ENCODE assay signal across 8 cellular contexts in genomic region chr21:44802396-44803153, GRCh38. TPM values are rescaled to one million over a fixed set of nuclear protein-coding genes. Genes with fewer than 3 reads are reported as not detected.
A peak's percentile ranks its signal among the peaks of the same experiment; 100 is the strongest.
DNase-seq lines count a peak whose midpoint lies in the region; ATAC-seq and TF ChIP-seq lines count a peak whose summit lies in the region.

No MANE protein-coding gene starts in this region.

- peaks cover 20% of the 10 kb centered on the region for H3K4me1 ChIP-seq in CD8-positive, alpha-beta T cell (ENCODE audit: insufficient read depth, low read length)
- H3K4me1 ChIP-seq in rectal smooth muscle tissue (ENCODE audit: control insufficient read depth, insufficient read depth, low read length) = peaks cover 22% of the 10 kb centered on the region

- H3K27me3 Mint-ChIP-seq in CD8-positive, alpha-beta T cell (ENCODE audit: low read depth) = no peaks in the 10 kb centered on the region
- H3K27me3 Mint-ChIP-seq in T-cell = no peaks in the 10 kb centered on the region

- DNase-seq in CD8-positive, alpha-beta T cell = no peak
- DNase-seq in HCEC 1CT (peak; percentile 33), T-cell (no peak), foreskin fibroblast (peak in 1 of 2 donors; percentile 61), left lobe of liver (ENCODE audit: low spot score) (no peak)

- H3K9ac ChIP-seq in rectal smooth muscle tissue (ENCODE audit: low read length) = peak overlapping the region; percentile 45

- H3K9me3 Mint-ChIP-seq in CD8-positive, alpha-beta T cell = no peaks in the 10 kb centered on the region
- no peaks in the 10 kb centered on the region for H3K9me3 Mint-ChIP-seq in T-cell

- intact Hi-C loops in CD8-positive, alpha-beta T cell (cut with DNase I, micrococcal nuclease) = loop anchor here in 1 of 2 experiments (1.0 to 10.0 kb wide), 3 partner anchors 15 to 272 kb away; partner anchors contain the start of gene ADARB1

- peak overlapping the region; percentile 90 for H3K27ac Mint-ChIP-seq in CD8-positive, alpha-beta T cell
- peak overlapping the region; percentile 73 to 76 for H3K27ac Mint-ChIP-seq in T-cell

- H3K4me3 Mint-ChIP-seq in CD8-positive, alpha-beta T cell = peak overlapping the region; percentile 86
- H3K4me3 Mint-ChIP-seq in T-cell = peak overlapping the region; percentile 81 to 92 (median 88)

- no peaks in the 10 kb centered on the region for H3K9me3 ChIP-seq in CD8-positive, alpha-beta T cell (ENCODE audit: low read length)

- peaks cover 57% of the 10 kb centered on the region for H3K36me3 Mint-ChIP-seq in CD8-positive, alpha-beta T cell
- peaks cover 29% of the 10 kb centered on the region for H3K36me3 Mint-ChIP-seq in T-cell

- H3K27ac ChIP-seq in CD8-positive, alpha-beta T cell (ENCODE audit: low read depth, low read length) = no peak overlapping the region
- H3K27ac ChIP-seq in rectal smooth muscle tissue (ENCODE audit: low read depth, low read length) = no peak overlapping the region

- peaks cover 42% of the 10 kb centered on the region for H3K4me1 Mint-ChIP-seq in CD8-positive, alpha-beta T cell (ENCODE audit: low read depth)
- peaks cover 36 to 42% (median 40%) of the 10 kb centered on the region in 3 donors for H3K4me1 Mint-ChIP-seq in T-cell

- POLR2A ChIA-PET in CD8-positive, alpha-beta T cell (lab: Charles Lee) = interaction anchor here (1.1 to 1.6 kb wide), 3 partner anchors 13 to 137 kb away, joined by 3 read pairs; partner anchors contain the start of gene SLX9
- POLR2A ChIA-PET in T-cell (lab: Charles Lee) = no interaction called here

- no peak for TF ChIP-seq CTCF in CD8-positive, alpha-beta T cell (IDR thresholded peaks at IDR 0.05)
- TF ChIP-seq CTCF in foreskin fibroblast (IDR thresholded peaks at IDR 0.05; ENCODE audit: low read depth, low read length) = no peak

- peaks cover 21% of the 10 kb centered on the region for H3K36me3 ChIP-seq in CD8-positive, alpha-beta T cell (ENCODE audit: insufficient read depth, low read length)
- H3K36me3 ChIP-seq in rectal smooth muscle tissue (ENCODE audit: control insufficient read depth, insufficient read depth, low read length) = peaks cover 16% of the 10 kb centered on the region

- H3K27me3 ChIP-seq in CD8-positive, alpha-beta T cell (ENCODE audit: insufficient read depth, low read length) = no peaks in the 10 kb centered on the region
- H3K27me3 ChIP-seq in rectal smooth muscle tissue (ENCODE audit: control insufficient read depth, insufficient read depth, low read length) = no peaks in the 10 kb centered on the region

- ATAC-seq in CD8-positive, alpha-beta T cell = no peak
- ATAC-seq in T-cell (replicated peaks in 1 of 4) (peak in 2 of 4 experiments; percentile 2 to 5), left lobe of liver (no peak), GM21737 (IDR thresholded peaks at IDR 0.05; ENCODE audit: unreplicated experiment) (no peak), GM18520 (IDR thresholded peaks at IDR 0.05; ENCODE audit: unreplicated experiment) (no peak)

- CTCF ChIA-PET in CD8-positive, alpha-beta T cell (lab: Charles Lee) = interaction anchor here (0.6 to 4.0 kb wide), 12 partner anchors 9 to 293 kb away, joined by 3 to 31 read pairs (median 6); partner anchors contain the start of gene SUMO3
- CTCF ChIA-PET in T-cell (lab: Charles Lee) = interaction anchor here (0.6 to 2.5 kb wide), 5 partner anchors 9 to 292 kb away, joined by 4 to 12 read pairs (median 7); no protein-coding TSS in a partner anchor

- H3K4me3 ChIP-seq in CD8-positive, alpha-beta T cell (ENCODE audit: low read depth, low read length) = peak overlapping the region; percentile 95
- H3K4me3 ChIP-seq in foreskin fibroblast (ENCODE audit: low read depth in 1 of 2, low read length in 2 of 2) (peak overlapping the region; percentile 73 to 82), rectal smooth muscle tissue (ENCODE audit: low read length) (peak overlapping the region; percentile 88)

RNA-seq across cellular contexts. Expression of gene UBE2G2, which starts 1.0 kb away (rescaled TPM):
- 10 to 100 TPM; 88.8 to 89.1 TPM for total RNA-seq in CD8-positive, alpha-beta T cell
- total RNA-seq in T-cell (100 to 1,000 TPM; 124 to 157 (median 134) TPM), left lobe of liver (43.4 TPM)

RNA-seq across cellular contexts. Expression of gene SUMO3, which starts 15.3 kb away (rescaled TPM):
- 10 to 100 TPM; 84.7 to 87.3 TPM for total RNA-seq in CD8-positive, alpha-beta T cell
- 10 to 100 TPM; 49.1 to 77.1 (median 53.7) TPM for total RNA-seq in T-cell
- 32.2 TPM for total RNA-seq in left lobe of liver
